32 cellular contexts compared by ENCODE assay signal in the genomic region with DNA sequence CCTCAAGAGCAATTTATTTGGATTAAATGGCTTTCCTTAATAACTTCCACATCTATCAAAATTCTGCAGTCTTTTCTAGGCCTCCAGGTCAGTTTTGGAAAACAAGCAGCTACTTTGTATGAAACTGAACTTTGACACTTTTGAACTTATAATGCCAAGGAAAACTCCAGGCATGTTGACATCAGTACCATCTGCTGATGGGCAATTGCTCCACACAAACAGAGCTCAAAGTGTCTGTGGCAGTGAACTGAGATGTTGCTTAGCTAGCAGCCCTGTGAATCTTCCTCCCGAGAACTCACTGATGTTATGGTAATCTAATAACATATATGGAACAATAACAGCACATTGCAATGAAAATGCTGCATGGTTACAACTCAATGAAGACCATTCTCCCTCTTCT.
"Had no signal": no experiment of that assay in that cellular context is flagged by ENCODE, and none has a peak within 500 bp of the region (broad histone marks: within the 10 kb centered on the region; RNA-seq: fewer than 3 reads in every experiment).

No MANE protein-coding gene starts in this region.

- H3K27me3 ChIP-seq: MG63 had no signal

- DNase-seq: Karpas-422, Kasumi-1, MG63, MM.1S, MV-4-11, NCI-H1048, NCI-H1092, NCI-H1092 treated with DMSO at 0.1 percent for 48 hours, NCI-H1105, NCI-H1105 treated with DMSO at 0.1 percent for 48 hours, NCI-H1417 treated with DMSO at 0.1 percent for 48 hours, NCI-H1436, NCI-H1436 treated with DMSO at 0.1 percent for 48 hours, NCI-H1694, NCI-H1694 treated with DMSO at 0.1 percent for 48 hours, NCI-H187, NCI-H187 treated with DMSO at 0.1 percent for 48 hours, NCI-H1930, NCI-H2029, NCI-H2029 treated with DMSO at 0.1 percent for 48 hours, NCI-H2081, NCI-H2081 treated with DMSO at 0.1 percent for 48 hours, NCI-H2107, NCI-H2171, NCI-H2171 treated with DMSO at 0.1 percent for 48 hours, NCI-H2227 treated with DMSO at 0.1 percent for 48 hours, NCI-H226, NCI-H345, NCI-H446, NCI-H446 treated with DMSO at 0.1 percent for 48 hours, NCI-H510A had no signal

- H3K9me3 ChIP-seq: MG63 had no signal

- H3K27ac ChIP-seq: KMS-11 had no signal

- H3K4me3 ChIP-seq: MG63 had no signal

- H3K9ac ChIP-seq: KMS-11 had no signal

- H3K4me2 ChIP-seq: KMS-11 had no signal

- H3K36me3 ChIP-seq: MG63 had no signal
